18 cellular contexts compared by ENCODE assay signal in the genomic region with DNA sequence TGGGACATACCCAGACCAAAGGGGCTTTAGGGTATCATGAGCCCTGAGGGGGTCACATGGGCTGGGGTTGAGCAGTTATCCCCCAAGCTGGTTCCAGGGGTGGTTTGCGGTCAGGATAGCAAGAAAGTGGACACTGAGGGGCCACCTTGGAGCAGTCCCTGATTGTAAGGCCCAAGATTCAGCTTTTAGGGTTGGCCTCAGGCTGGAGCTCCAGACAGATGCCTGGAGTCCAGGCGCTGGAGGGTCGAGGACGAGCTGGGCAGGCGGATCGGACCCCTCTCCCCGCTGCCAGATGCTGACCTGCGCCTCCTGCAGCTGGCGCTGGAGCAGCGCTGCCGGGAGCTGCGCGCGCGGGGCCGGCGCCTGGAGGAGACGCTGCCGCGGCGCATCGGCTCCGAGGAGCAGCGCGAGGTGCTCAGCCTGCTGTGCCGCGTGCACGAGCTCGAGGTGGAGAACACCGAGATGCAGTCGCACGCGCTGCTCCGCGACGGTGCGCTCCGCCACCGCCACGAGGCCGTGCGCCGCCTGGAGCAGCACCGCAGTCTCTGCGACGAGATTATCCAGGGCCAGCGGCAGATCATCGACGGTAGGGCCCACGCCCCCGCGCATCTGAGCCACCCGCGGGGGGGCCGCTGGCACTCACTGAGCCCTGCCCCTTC. TPM values are rescaled to one million over a fixed set of nuclear protein-coding genes. Genes with fewer than 3 reads are reported as not detected.
A peak's percentile ranks its signal among the peaks of the same experiment; 100 is the strongest.
DNase-seq lines count a peak whose midpoint lies in the region; ATAC-seq and TF ChIP-seq lines count a peak whose summit lies in the region.
"Had no signal": no experiment of that assay in that cellular context is flagged by ENCODE, and none has a peak within 500 bp of the region (broad histone marks: within the 10 kb centered on the region; RNA-seq: fewer than 3 reads in every experiment).

No MANE protein-coding gene starts in this region.

- H3K27me3 ChIP-seq in HUES64 (ENCODE audit: insufficient read depth, low read length), result peaks cover 75% of the 10 kb centered on the region
- H3K27me3 ChIP-seq: uterus had no signal

- peak overlapping the region; percentile 40 for H3K4me3 ChIP-seq in HUES64 (ENCODE audit: low read length)
- H3K4me3 ChIP-seq: GM23248, right atrium auricular region, uterus had no signal

- peak; percentile 38 for TF ChIP-seq CTCF in neural crest cell (conservative IDR thresholded peaks at IDR 0.05)

- peaks cover 96% of the 10 kb centered on the region for H3K27me3 Mint-ChIP-seq in neural crest cell (ENCODE audit: low read depth)
- peaks cover 72% of the 10 kb centered on the region for H3K27me3 Mint-ChIP-seq in stimulated activated memory B cell treated with anti-CD40 and anti-IgM and Interleukin-4, amounts not matched to agents 10 μg/mL and 1 μg/mL and 100 μg/mL, for 72 hours

- no peaks in the 10 kb centered on the region for H3K9me3 Mint-ChIP-seq in neural crest cell
- H3K9me3 Mint-ChIP-seq in stimulated activated memory B cell treated with anti-CD40 and anti-IgM and Interleukin-4, amounts not matched to agents 10 μg/mL and 1 μg/mL and 100 μg/mL, for 72 hours, result no peaks in the 10 kb centered on the region
- H3K9me3 Mint-ChIP-seq: CD4-positive, CD25-positive, alpha-beta regulatory T cell had no signal

- no peaks in the 10 kb centered on the region for H3K9me3 ChIP-seq in HUES64 (ENCODE audit: insufficient read depth, low read depth, low read length)
- H3K9me3 ChIP-seq: right atrium auricular region, uterus had no signal

- no peak overlapping the region for H3K27ac ChIP-seq in HUES64 (ENCODE audit: low read depth, low read length)
- H3K27ac ChIP-seq: GM23248, right atrium auricular region, uterus had no signal

- WGBS in HUES64, result 6% methylated on average over 55 of the region's 55 CpGs

- no peaks in the 10 kb centered on the region for H3K4me1 ChIP-seq in HUES64 (ENCODE audit: insufficient read depth, low read length)

- no peak overlapping the region for H3K9ac ChIP-seq in HUES64 (ENCODE audit: low read depth, low read length)
- H3K9ac ChIP-seq: GM23248 had no signal

- H3K4me1 Mint-ChIP-seq in neural crest cell, result peaks cover 6% of the 10 kb centered on the region
- no peaks in the 10 kb centered on the region for H3K4me1 Mint-ChIP-seq in stimulated activated memory B cell treated with anti-CD40 and anti-IgM and Interleukin-4, amounts not matched to agents 10 μg/mL and 1 μg/mL and 100 μg/mL, for 72 hours

- no peak overlapping the region for H3K4me3 Mint-ChIP-seq in neural crest cell
- no peak overlapping the region for H3K4me3 Mint-ChIP-seq in stimulated activated memory B cell treated with anti-CD40 and anti-IgM and Interleukin-4, amounts not matched to agents 10 μg/mL and 1 μg/mL and 100 μg/mL, for 72 hours
- H3K4me3 Mint-ChIP-seq: CD4-positive, CD25-positive, alpha-beta regulatory T cell had no signal

- no peak overlapping the region for H3K27ac Mint-ChIP-seq in neural crest cell (ENCODE audit: unreplicated experiment)
- H3K27ac Mint-ChIP-seq in stimulated activated memory B cell treated with anti-CD40 and anti-IgM and Interleukin-4, amounts not matched to agents 10 μg/mL and 1 μg/mL and 100 μg/mL, for 72 hours, result no peak overlapping the region
- H3K27ac Mint-ChIP-seq: CD4-positive, CD25-positive, alpha-beta regulatory T cell had no signal

- no peaks in the 10 kb centered on the region for H3K36me3 ChIP-seq in HUES64 (ENCODE audit: insufficient read depth, low read length)
- H3K36me3 ChIP-seq: right atrium auricular region, uterus had no signal

- ATAC-seq in stimulated activated memory B cell treated with anti-CD40 and anti-IgM and Interleukin-4, amounts not matched to agents 10 μg/mL and 1 μg/mL and 100 μg/mL, for 72 hours, result no peak
- no peak for ATAC-seq in GM21528 (IDR thresholded peaks at IDR 0.05; ENCODE audit: low FRiP score, unreplicated experiment)
- ATAC-seq: left colon had no signal

- peak; percentile 66 for DNase-seq in ELF-1 (ENCODE audit: low read depth, low spot score)
- DNase-seq in ecto neural progenitor cell (ENCODE audit: low spot score), result peak; percentile 81
- no peak for DNase-seq in neural crest cell (ENCODE audit: low read depth, low spot score)
- no peak for DNase-seq in activated naive CD4-positive, alpha-beta T cell (lab: John Stamatoyannopoulos, UW)
- DNase-seq: activated naive CD4-positive, alpha-beta T cell treated with anti-CD3 and anti-CD28 coated beads, Interleukin-2, amount 50 U/mL, for 16 hours; central memory CD4-positive, alpha-beta T cell; GDM1; GM23248; Kasumi-1; left colon; NCI-H146; NCI-H510A; uterus had no signal

- H3K36me3 Mint-ChIP-seq in neural crest cell (ENCODE audit: low read depth), result no peaks in the 10 kb centered on the region
- no peaks in the 10 kb centered on the region for H3K36me3 Mint-ChIP-seq in stimulated activated memory B cell treated with anti-CD40 and anti-IgM and Interleukin-4, amounts not matched to agents 10 μg/mL and 1 μg/mL and 100 μg/mL, for 72 hours
- H3K36me3 Mint-ChIP-seq: CD4-positive, CD25-positive, alpha-beta regulatory T cell had no signal

RNA-seq across cellular contexts. Expression of a gene that starts 10.0 kb away (rescaled TPM):
- 6.4 TPM for polyA plus RNA-seq in HUES64 (2013, experiment 1 of 2)
- polyA plus RNA-seq in HUES64 (2013, experiment 2 of 2), result 6.6 TPM
- 12.3 and 12.7 TPM in 2 replicates for total RNA-seq in neural crest cell
- total RNA-seq: CD4-positive, CD25-positive, alpha-beta regulatory T cell; GM23248; right atrium auricular region had no signal

RNA-seq across cellular contexts. Expression of a gene that starts 15.6 kb away (rescaled TPM):
- polyA plus RNA-seq in HUES64 (2013, experiment 1 of 2), result not detected
- polyA plus RNA-seq in HUES64 (2013, experiment 2 of 2), result not detected
- 0.23 TPM in 1 of 2 replicates, not detected in the other for total RNA-seq in neural crest cell
- total RNA-seq: CD4-positive, CD25-positive, alpha-beta regulatory T cell; GM23248; right atrium auricular region had no signal
- polyA plus RNA-seq: CD4-positive, CD25-positive, alpha-beta regulatory T cell; GM23248 had no signal

RNA-seq across cellular contexts. Expression of a gene that starts 25.7 kb away (rescaled TPM):
- polyA plus RNA-seq in HUES64 (2013, experiment 1 of 2), result 0.50 TPM
- 0.63 TPM for polyA plus RNA-seq in HUES64 (2013, experiment 2 of 2)
- 0.25 and 0.63 TPM in 2 replicates for total RNA-seq in neural crest cell
- total RNA-seq: GM23248 had no signal
- polyA plus RNA-seq: GM23248 had no signal

Comparison
In these comparisons a context has a peak if more than half of its experiments do, and no peak if none do; other contexts are left out.
1. DNase-seq: peak in ELF-1 (single experiment) and ecto neural progenitor cell (single experiment); none in neural crest cell (single experiment) and activated naive CD4-positive, alpha-beta T cell (0 of 4).